14 cellular contexts compared by ENCODE assay signal in the genomic region with DNA sequence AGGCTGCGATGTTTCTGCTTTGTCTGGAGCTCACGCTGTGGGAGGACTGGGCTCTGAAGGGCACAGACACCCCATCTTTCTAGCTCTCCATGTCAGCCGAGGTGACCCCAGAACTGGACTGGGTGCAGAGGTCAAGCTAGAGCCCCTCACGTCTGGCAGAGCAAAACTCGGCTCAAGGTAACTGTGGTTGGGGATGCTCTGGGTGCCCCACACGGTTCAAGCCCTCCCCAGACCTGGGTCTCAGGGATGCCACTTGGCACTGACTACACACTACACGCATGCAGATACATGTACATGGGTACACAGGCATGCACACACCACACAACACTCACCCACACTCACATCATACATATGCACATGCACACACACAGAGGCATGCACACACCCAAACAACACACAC.
"Had no signal": no experiment of that assay in that cellular context is flagged by ENCODE, and none has a peak within 500 bp of the region (broad histone marks: within the 10 kb centered on the region; RNA-seq: fewer than 3 reads in every experiment).

No MANE protein-coding gene starts in this region.

- H3K4me3 ChIP-seq: cardiac muscle cell, lung, skin epidermis, tibial nerve, vagina had no signal

- H3K36me3 ChIP-seq: cardiac muscle cell, vagina had no signal

- H3K27ac ChIP-seq: cardiac muscle cell, skin epidermis, tibial nerve, vagina had no signal

- ATAC-seq: activated CD4-positive, CD25-positive, alpha-beta regulatory T cell treated with anti-CD3 and anti-CD28 coated beads, Interleukin-2, amount 50 U/mL, for 24 hours; activated CD8-positive, alpha-beta T cell treated with anti-CD3 and anti-CD28 coated beads, Interleukin-2, amount 10 ng/mL, durations not matched to agents 7 days and 5 days; effector memory CD8-positive, alpha-beta T cell had no signal

- H3K9me3 ChIP-seq: tibial nerve, vagina had no signal

- H3K4me1 ChIP-seq: tibial nerve, vagina had no signal

- DNase-seq: activated CD4-positive, alpha-beta T cell treated with anti-CD3 and anti-CD28 coated beads, Interleukin-2, amount 10 ng/mL, durations not matched to agents 7 days and 5 days; activated CD8-positive, alpha-beta T cell treated with anti-CD3 and anti-CD28 coated beads, Interleukin-2, amount 10 ng/mL, durations not matched to agents 7 days and 5 days; activated gamma-delta T cell; activated T-cell treated with anti-CD3 and anti-CD28 coated beads, Interleukin-2, amount 50 U/mL, for 48 hours; effector memory CD8-positive, alpha-beta T cell; stimulated activated CD4-positive, alpha-beta T cell treated with anti-CD3 and anti-CD28 coated beads, Interleukin-15, amount 100 ng/mL, for 24 hours; stimulated activated CD4-positive, alpha-beta T cell treated with anti-CD3 and anti-CD28 coated beads, Interleukin-2, amount 100 ng/mL, for 48 hours; T1000 had no signal

- H3K27me3 ChIP-seq: cardiac muscle cell, tibial nerve, vagina had no signal
